In the genomic region with DNA sequence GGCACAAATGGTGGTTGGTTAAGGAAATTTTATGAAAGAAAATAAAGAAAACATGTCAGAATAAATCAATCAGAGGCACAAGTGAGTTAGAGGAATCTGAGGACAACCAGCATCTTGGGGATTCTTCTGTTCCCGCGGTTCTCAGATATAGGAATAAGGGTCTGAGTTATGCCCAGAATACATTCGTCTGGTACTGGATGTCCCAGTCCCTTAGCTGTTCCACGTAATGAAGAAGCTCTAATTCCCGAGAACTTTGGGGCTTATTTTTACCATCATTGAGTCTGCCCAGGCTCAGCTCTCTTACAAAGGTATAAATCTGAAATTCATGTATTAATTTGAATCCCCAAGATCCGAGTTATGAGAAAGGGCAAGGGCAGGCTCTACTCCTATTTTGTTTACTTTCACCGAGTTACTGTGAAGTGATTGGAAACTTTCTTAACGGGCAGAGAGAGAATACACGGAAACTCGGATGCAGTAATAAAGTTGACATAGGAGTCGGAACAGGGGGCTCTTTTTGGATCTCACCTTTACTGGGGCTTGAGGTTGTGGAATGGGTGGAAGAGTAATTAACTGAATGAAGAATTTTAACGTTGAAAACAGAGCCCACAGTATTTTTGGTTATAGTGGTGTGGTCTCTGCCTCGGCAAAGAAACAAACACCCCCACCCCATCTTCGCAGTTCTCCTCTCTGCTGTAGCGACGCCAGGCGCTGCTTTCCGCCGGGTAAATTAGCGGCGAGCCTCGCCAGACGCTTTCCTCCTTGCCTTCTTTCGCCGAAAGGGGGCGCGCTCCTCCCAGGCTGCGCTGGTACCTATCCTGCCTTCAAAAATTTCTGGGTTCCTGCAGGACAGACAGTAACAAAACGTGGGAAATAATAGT, we compare ENCODE assay signal across 1 cellular context.
TF ChIP-seq lines count a peak whose summit lies in the region.

No MANE protein-coding gene starts in this region.

TF ChIP-seq in GM12878, 131 proteins besides CTCF, POLR2A, EP300 and RAD21 (continued from another document):
- TF ChIP-seq GABPA (IDR thresholded peaks at IDR 0.05; ENCODE audit: low read depth): no peak
- TF ChIP-seq SKIL (IDR thresholded peaks at IDR 0.05; ENCODE audit: low read depth, poor library complexity, severe bottlenecking): peak; percentile 47
- TF ChIP-seq YY1 (IDR thresholded peaks at IDR 0.05; ENCODE audit: low read depth, low read length): 0 out of 2 replicates have a peak, but pooled peaks have one; percentile 31
- no peak for TF ChIP-seq MYC (IDR thresholded peaks at IDR 0.05; ENCODE audit: insufficient read depth, insufficient read length, insufficient replicate concordance, low read length, severe bottlenecking)
- no peak for TF ChIP-seq TCF12 (IDR thresholded peaks at IDR 0.05; ENCODE audit: low read depth, low read length)
- TF ChIP-seq NBN (IDR thresholded peaks at IDR 0.05): peak; percentile 42; the same call in 1 of the 2 replicates
- TF ChIP-seq TBL1XR1 (IDR thresholded peaks at IDR 0.05; ENCODE audit: low read depth, low read length): no peak
- no peak for TF ChIP-seq ZBED1 (IDR thresholded peaks at IDR 0.05; ENCODE audit: borderline replicate concordance)
- no peak for TF ChIP-seq CEBPB (IDR thresholded peaks at IDR 0.05; ENCODE audit: borderline replicate concordance in 1 of 2, low read depth in 2 of 2, low read length in 2 of 2)
- TF ChIP-seq, protein P1, sequence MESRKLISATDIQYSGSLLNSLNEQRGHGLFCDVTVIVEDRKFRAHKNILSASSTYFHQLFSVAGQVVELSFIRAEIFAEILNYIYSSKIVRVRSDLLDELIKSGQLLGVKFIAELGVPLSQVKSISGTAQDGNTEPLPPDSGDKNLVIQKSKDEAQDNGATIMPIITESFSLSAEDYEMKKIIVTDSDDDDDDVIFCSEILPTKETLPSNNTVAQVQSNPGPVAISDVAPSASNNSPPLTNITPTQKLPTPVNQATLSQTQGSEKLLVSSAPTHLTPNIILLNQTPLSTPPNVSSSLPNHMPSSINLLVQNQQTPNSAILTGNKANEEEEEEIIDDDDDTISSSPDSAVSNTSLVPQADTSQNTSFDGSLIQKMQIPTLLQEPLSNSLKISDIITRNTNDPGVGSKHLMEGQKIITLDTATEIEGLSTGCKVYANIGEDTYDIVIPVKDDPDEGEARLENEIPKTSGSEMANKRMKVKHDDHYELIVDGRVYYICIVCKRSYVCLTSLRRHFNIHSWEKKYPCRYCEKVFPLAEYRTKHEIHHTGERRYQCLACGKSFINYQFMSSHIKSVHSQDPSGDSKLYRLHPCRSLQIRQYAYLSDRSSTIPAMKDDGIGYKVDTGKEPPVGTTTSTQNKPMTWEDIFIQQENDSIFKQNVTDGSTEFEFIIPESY (IDR thresholded peaks at IDR 0.05): peak; percentile 91
- TF ChIP-seq SMC3 (IDR thresholded peaks at IDR 0.05; ENCODE audit: borderline replicate concordance, low read length): peak; percentile 36; the same call in 1 of the 2 replicates
- no peak for TF ChIP-seq HCFC1 (IDR thresholded peaks at IDR 0.05; ENCODE audit: low read length)
